ENCODE assay signal across 23 cellular contexts in the genomic region with DNA sequence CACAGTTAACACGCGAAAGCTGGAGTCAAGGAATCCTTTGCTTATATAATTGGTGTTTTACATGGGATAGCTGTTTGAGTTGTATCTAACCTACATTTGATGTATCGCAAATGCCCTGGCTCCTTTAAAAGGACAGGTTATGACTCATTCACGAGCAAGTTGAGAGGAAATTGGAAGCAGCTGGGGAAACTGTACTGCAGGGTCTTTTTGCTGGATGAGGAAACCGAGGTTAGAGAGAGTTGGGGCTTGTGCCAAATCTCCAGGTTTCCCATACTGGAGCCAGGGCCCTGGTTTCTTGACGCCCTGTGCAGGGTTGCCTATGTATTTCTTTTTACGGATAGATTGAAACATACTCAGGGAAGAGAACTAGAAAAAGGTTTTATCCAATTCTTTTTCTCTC.
DNase-seq lines count a peak whose midpoint lies in the region; ATAC-seq and TF ChIP-seq lines count a peak whose summit lies in the region.
"Had no signal": no experiment of that assay in that cellular context is flagged by ENCODE, and none has a peak within 500 bp of the region (broad histone marks: within the 10 kb centered on the region; RNA-seq: fewer than 3 reads in every experiment).

No MANE protein-coding gene starts in this region.

- H3K27ac ChIP-seq in brain microvascular endothelial cell: no peak overlapping the region
- H3K27ac ChIP-seq: BLaER1 treated with 17β-estradiol and CSF1 and Interleukin-3, amounts not matched to agents 10 nM and 100 nM; hepatocyte; KMS-11; thyroid gland had no signal

- TF ChIP-seq CTCF in brain microvascular endothelial cell (IDR thresholded peaks at IDR 0.05; ENCODE audit: low read depth, low read length, missing control alignments): no peak

- no peaks in the 10 kb centered on the region for H3K9me3 ChIP-seq in T-helper 17 cell (ENCODE audit: control insufficient read depth, low read length, poor library complexity, severe bottlenecking)
- H3K9me3 ChIP-seq: thyroid gland had no signal

- POLR2A ChIA-PET in activated CD4-positive, alpha-beta memory T cell treated with anti-CD3 and anti-CD28 coated beads for 36 hours (lab: Charles Lee): no interaction called here

- no peaks in the 10 kb centered on the region for H3K36me3 ChIP-seq in brain microvascular endothelial cell (replicated peaks)
- H3K36me3 ChIP-seq: BLaER1 treated with 17β-estradiol and CSF1 and Interleukin-3, amounts not matched to agents 10 nM and 100 nM; thyroid gland had no signal

- H3K27me3 Mint-ChIP-seq in activated CD4-positive, alpha-beta memory T cell treated with anti-CD3 and anti-CD28 coated beads for 36 hours: no peaks in the 10 kb centered on the region
- H3K27me3 Mint-ChIP-seq in T-helper 17 cell: no peaks in the 10 kb centered on the region
- H3K27me3 Mint-ChIP-seq: activated CD4-positive, alpha-beta T cell treated with anti-CD3 and anti-CD28 coated beads, Interleukin-2, amount 10 ng/mL, durations not matched to agents 7 days and 5 days had no signal

- H3K4me3 Mint-ChIP-seq in activated CD4-positive, alpha-beta memory T cell treated with anti-CD3 and anti-CD28 coated beads for 36 hours: no peak overlapping the region
- no peak overlapping the region for H3K4me3 Mint-ChIP-seq in T-helper 17 cell
- H3K4me3 Mint-ChIP-seq: activated CD4-positive, alpha-beta T cell treated with anti-CD3 and anti-CD28 coated beads, Interleukin-2, amount 10 ng/mL, durations not matched to agents 7 days and 5 days had no signal

- H3K4me1 Mint-ChIP-seq in activated CD4-positive, alpha-beta memory T cell treated with anti-CD3 and anti-CD28 coated beads for 36 hours (ENCODE audit: low read depth): peaks cover 9% of the 10 kb centered on the region
- peaks cover 5% of the 10 kb centered on the region for H3K4me1 Mint-ChIP-seq in T-helper 17 cell

- DNase-seq in EL (peak; percentile 75), Kasumi-1 (lab: John Stamatoyannopoulos, UW) (peak; percentile 56 to 70), brain microvascular endothelial cell (peak; percentile 31), glomerular endothelial cell (ENCODE audit: extremely low read depth, low read depth, low spot score) (peak; percentile 71), SKM-1 treated with dmso at 0.1 percent for 144 hours (lab: John Stamatoyannopoulos, UW; ENCODE audit: unreplicated experiment) (no peak), DMS53 treated with DMSO at 0.1 percent for 48 hours (lab: John Stamatoyannopoulos, UW; ENCODE audit: unreplicated experiment) (no peak), T-helper 17 cell (no peak)
- no peak for DNase-seq in activated CD4-positive, alpha-beta memory T cell treated with anti-CD3 and anti-CD28 coated beads for 36 hours
- DNase-seq: activated CD4-positive, alpha-beta T cell treated with anti-CD3 and anti-CD28 coated beads, Interleukin-2, amount 10 ng/mL, durations not matched to agents 7 days and 5 days; activated CD8-positive, alpha-beta memory T cell treated with anti-CD3 and anti-CD28 coated beads, Interleukin-2, amount 50 U/mL, for 4 hours; GF-D8; naive B cell; NCI-H1092 treated with DMSO at 0.1 percent for 48 hours; NCI-H2081; NCI-H446 treated with DMSO at 0.1 percent for 48 hours; NK-92 treated with Interleukin-12 subunit alpha and Interleukin-12 subunit beta, amount 100 ng/mL, for 24 hours; RPMI8226; stimulated activated naive CD4-positive, alpha-beta T cell; thyroid gland had no signal

- no peak overlapping the region for H3K4me3 ChIP-seq in brain microvascular endothelial cell (ENCODE audit: low read depth, low read length)
- H3K4me3 ChIP-seq: BLaER1 treated with 17β-estradiol and CSF1 and Interleukin-3, amounts not matched to agents 10 nM and 100 nM; hepatocyte; thyroid gland had no signal

- in situ Hi-C loops in brain microvascular endothelial cell (cut with HindIII; ENCODE audit: low pct_ligation_motif_present, low sequenced_read_pairs): no loop called here

- no peaks in the 10 kb centered on the region for H3K27me3 ChIP-seq in brain microvascular endothelial cell (replicated peaks)
- H3K27me3 ChIP-seq: hepatocyte, thyroid gland had no signal

- intact Hi-C loops in activated CD4-positive, alpha-beta memory T cell treated with anti-CD3 and anti-CD28 coated beads for 36 hours (cut with micrococcal nuclease): no loop called here

- no peak for ATAC-seq in T-helper 17 cell
- ATAC-seq: esophagus mucosa had no signal

- CTCF ChIA-PET in activated CD4-positive, alpha-beta memory T cell treated with anti-CD3 and anti-CD28 coated beads for 36 hours (lab: Charles Lee): no interaction called here

- no peaks in the 10 kb centered on the region for H3K36me3 Mint-ChIP-seq in activated CD4-positive, alpha-beta memory T cell treated with anti-CD3 and anti-CD28 coated beads for 36 hours
- H3K36me3 Mint-ChIP-seq in T-helper 17 cell (ENCODE audit: low read depth): peaks cover 2% of the 10 kb centered on the region
- H3K36me3 Mint-ChIP-seq: naive B cell had no signal

- H3K9me3 Mint-ChIP-seq in activated CD4-positive, alpha-beta memory T cell treated with anti-CD3 and anti-CD28 coated beads for 36 hours: no peaks in the 10 kb centered on the region
- H3K9me3 Mint-ChIP-seq: activated CD4-positive, alpha-beta T cell treated with anti-CD3 and anti-CD28 coated beads, Interleukin-2, amount 10 ng/mL, durations not matched to agents 7 days and 5 days had no signal

- H3K27ac Mint-ChIP-seq in activated CD4-positive, alpha-beta memory T cell treated with anti-CD3 and anti-CD28 coated beads for 36 hours: no peak overlapping the region
- no peak overlapping the region for H3K27ac Mint-ChIP-seq in T-helper 17 cell
- H3K27ac Mint-ChIP-seq: activated CD4-positive, alpha-beta T cell treated with anti-CD3 and anti-CD28 coated beads, Interleukin-2, amount 10 ng/mL, durations not matched to agents 7 days and 5 days had no signal

Comparison
In these comparisons a context has a peak if more than half of its experiments do, and no peak if none do; other contexts are left out.
1. DNase-seq: peak in EL (single experiment), Kasumi-1 (2 of 2), brain microvascular endothelial cell (single experiment) and glomerular endothelial cell (single experiment); none in SKM-1 treated with dmso at 0.1 percent for 144 hours (single experiment), activated CD4-positive, alpha-beta memory T cell treated with anti-CD3 and anti-CD28 coated beads for 36 hours (single experiment), DMS53 treated with DMSO at 0.1 percent for 48 hours (single experiment) and T-helper 17 cell (0 of 3).